15 cellular contexts compared by ENCODE assay signal in the genomic region with DNA sequence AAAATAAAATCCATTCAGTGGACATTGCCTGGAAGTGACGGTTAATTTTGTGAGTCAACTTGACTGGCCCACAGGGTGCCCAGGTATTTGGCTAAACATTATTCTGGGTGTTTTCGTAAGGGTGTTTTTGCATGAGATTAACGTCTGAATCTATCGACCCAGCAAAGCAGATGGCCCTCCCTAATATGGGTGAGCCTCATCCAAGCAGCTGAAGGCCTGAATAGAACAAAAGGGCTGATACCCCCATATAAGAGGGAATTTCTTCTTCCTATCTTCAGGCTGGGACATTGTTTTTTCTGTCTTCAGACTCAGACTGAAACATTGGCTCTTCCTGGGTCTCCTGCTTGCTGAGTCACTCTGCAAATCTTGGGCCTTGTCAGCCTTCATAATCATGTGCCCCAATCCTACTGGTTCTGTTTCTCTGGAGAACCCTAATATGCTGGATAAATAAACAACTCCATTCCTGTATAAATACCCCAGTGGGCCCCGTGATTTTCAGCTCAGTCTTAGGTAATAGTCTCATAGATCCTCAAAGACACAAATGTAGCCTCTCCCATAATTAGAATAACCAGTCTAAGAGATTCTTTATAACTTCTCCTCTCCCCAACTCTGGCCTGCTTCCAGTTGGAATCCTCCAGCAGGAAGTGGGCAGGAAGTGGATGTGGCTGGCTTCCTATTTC. TPM values are rescaled to one million over a fixed set of nuclear protein-coding genes. Genes with fewer than 3 reads are reported as not detected.
DNase-seq lines count a peak whose midpoint lies in the region; ATAC-seq and TF ChIP-seq lines count a peak whose summit lies in the region.
"Had no signal": no experiment of that assay in that cellular context is flagged by ENCODE, and none has a peak within 500 bp of the region (broad histone marks: within the 10 kb centered on the region; RNA-seq: fewer than 3 reads in every experiment).

No MANE protein-coding gene starts in this region.

- H3K27me3 Mint-ChIP-seq in Calu3 (ENCODE audit: unreplicated experiment) (no peaks in the 10 kb centered on the region), GM23338 (ENCODE audit: insufficient read depth, low read depth, poor library complexity) (peaks cover 5% of the 10 kb centered on the region)
- H3K27me3 Mint-ChIP-seq: central memory CD8-positive, alpha-beta T cell; stimulated activated naive CD8-positive, alpha-beta T cell treated with anti-CD3 and anti-CD28 coated beads, Interleukin-15, Interleukin-2, amounts not matched to agents 100 ng/mL and 50 ng/mL, for 24 hours had no signal

- H3K27ac ChIP-seq in neutrophil (peak overlapping the region; percentile 16), GM23338 (ENCODE audit: low read depth) (no peak overlapping the region), upper lobe of right lung (no peak overlapping the region)
- H3K27ac ChIP-seq: HL-60, lower lobe of right lung, VCaP had no signal

- BruUV-seq in Calu3 (replicated peaks; lab: Mats Ljungman, UMichigan), result no TSS peak

- H3K36me3 ChIP-seq in neutrophil, result no peaks in the 10 kb centered on the region
- H3K36me3 ChIP-seq in GM23338 (ENCODE audit: insufficient read depth), result no peaks in the 10 kb centered on the region
- H3K36me3 ChIP-seq in upper lobe of right lung, result no peaks in the 10 kb centered on the region
- H3K36me3 ChIP-seq: lower lobe of right lung had no signal

- no peak overlapping the region for H2AFZ ChIP-seq in GM23338

- H4K20me1 ChIP-seq in GM23338 (replicated peaks; ENCODE audit: insufficient read depth), result no peaks in the 10 kb centered on the region

- H3K4me1 Mint-ChIP-seq in Calu3 (ENCODE audit: low read depth, unreplicated experiment), result peaks cover 37% of the 10 kb centered on the region
- peaks cover 17% of the 10 kb centered on the region for H3K4me1 Mint-ChIP-seq in GM23338
- H3K4me1 Mint-ChIP-seq: central memory CD8-positive, alpha-beta T cell had no signal

- no peak overlapping the region for H3K4me2 ChIP-seq in GM23338

- H3K9me3 ChIP-seq in neutrophil (no peaks in the 10 kb centered on the region), upper lobe of right lung (no peaks in the 10 kb centered on the region)
- H3K9me3 ChIP-seq: lower lobe of right lung had no signal

- intact Hi-C loops in Calu3 (cut with micrococcal nuclease; ENCODE audit: unreplicated experiment), result loop anchor here (2.0 kb wide), 1 partner anchor 34 kb away; the partner anchor contains the start of gene DDX3X
- intact Hi-C loops in upper lobe of right lung (cut with DNase I), result no loop called here

- no peaks in the 10 kb centered on the region for H3K9me3 Mint-ChIP-seq in Calu3 (ENCODE audit: low read depth, unreplicated experiment)
- H3K9me3 Mint-ChIP-seq in GM23338, result no peaks in the 10 kb centered on the region; the same call in 2 of the 3 replicates
- H3K9me3 Mint-ChIP-seq: central memory CD8-positive, alpha-beta T cell; stimulated activated naive CD8-positive, alpha-beta T cell treated with anti-CD3 and anti-CD28 coated beads, Interleukin-15, Interleukin-2, amounts not matched to agents 100 ng/mL and 50 ng/mL, for 24 hours had no signal

- no peaks in the 10 kb centered on the region for H3F3A ChIP-seq in GM23338 (replicated peaks; ENCODE audit: low read depth)

- H3K9me2 ChIP-seq in GM23338 (ENCODE audit: insufficient read depth), result no peaks in the 10 kb centered on the region

- no peaks in the 10 kb centered on the region for H3K27me3 ChIP-seq in neutrophil
- H3K27me3 ChIP-seq in GM23338 (ENCODE audit: insufficient read depth), result no peaks in the 10 kb centered on the region
- H3K27me3 ChIP-seq in upper lobe of right lung, result no peaks in the 10 kb centered on the region

- H3K4me3 Mint-ChIP-seq in Calu3 (ENCODE audit: low read depth, unreplicated experiment) (no peak overlapping the region), GM23338 (no peak overlapping the region)
- H3K4me3 Mint-ChIP-seq: central memory CD8-positive, alpha-beta T cell; stimulated activated naive CD8-positive, alpha-beta T cell treated with anti-CD3 and anti-CD28 coated beads, Interleukin-15, Interleukin-2, amounts not matched to agents 100 ng/mL and 50 ng/mL, for 24 hours had no signal

- CTCF ChIA-PET in Calu3 (lab: Charles Lee), result interaction anchor here (1.2 kb wide), 1 partner anchor 33 kb away, joined by 4 read pairs; the partner anchor contains the start of gene DDX3X

- H3K36me3 Mint-ChIP-seq in Calu3 (ENCODE audit: insufficient read depth, unreplicated experiment) (no peaks in the 10 kb centered on the region), GM23338 (ENCODE audit: low read depth) (no peaks in the 10 kb centered on the region)

- H3K4me3 ChIP-seq in choroid plexus epithelial cell (ENCODE audit: low read depth, low read length), result no peak overlapping the region
- no peak overlapping the region for H3K4me3 ChIP-seq in neutrophil (ENCODE audit: low read depth in 1 of 2, low read length in 1 of 2)
- H3K4me3 ChIP-seq in GM23338, result no peak overlapping the region
- H3K4me3 ChIP-seq in upper lobe of right lung, result no peak overlapping the region
- H3K4me3 ChIP-seq: lower lobe of right lung had no signal

- ATAC-seq in GM23338 (no peak), GM19397 (IDR thresholded peaks at IDR 0.05; ENCODE audit: unreplicated experiment) (no peak), upper lobe of right lung (no peak), GM18861 (IDR thresholded peaks at IDR 0.05; ENCODE audit: unreplicated experiment) (no peak)

- DNase-seq in Calu3, result no peak
- peak; percentile 9 for DNase-seq in NCI-H69 (lab: John Stamatoyannopoulos, UW)
- DNase-seq in choroid plexus epithelial cell (ENCODE audit: low read depth), result peak; percentile 80
- no peak for DNase-seq in GM23338 (ENCODE audit: low spot score)
- DNase-seq in upper lobe of right lung, result no peak
- DNase-seq: H7, lower lobe of right lung, MM.1S had no signal

- TF ChIP-seq CTCF in Calu3 (IDR thresholded peaks at IDR 0.05; ENCODE audit: unreplicated experiment), result no peak
- TF ChIP-seq CTCF in choroid plexus epithelial cell (conservative IDR thresholded peaks at IDR 0.05; ENCODE audit: low read depth, low read length), result no peak
- no peak for TF ChIP-seq CTCF in neutrophil (IDR thresholded peaks at IDR 0.05)
- no peak for TF ChIP-seq CTCF in GM23338 (conservative IDR thresholded peaks at IDR 0.05; ENCODE audit: low read depth in 2 of 2)
- no peak for TF ChIP-seq CTCF in upper lobe of right lung (IDR thresholded peaks at IDR 0.05)

- H3K4me1 ChIP-seq in neutrophil (ENCODE audit: control insufficient read depth in 1 of 2, insufficient read depth in 1 of 2, low read depth in 1 of 2, low read length in 1 of 2) (peaks cover 22 to 26% of the 10 kb centered on the region in 2 experiments), GM23338 (ENCODE audit: insufficient read depth) (no peaks in the 10 kb centered on the region; the same call in 1 of the 2 replicates), upper lobe of right lung (no peaks in the 10 kb centered on the region)

- H3K27ac Mint-ChIP-seq in Calu3 (ENCODE audit: unreplicated experiment), result peak overlapping the region; percentile 88
- no peak overlapping the region for H3K27ac Mint-ChIP-seq in GM23338
- H3K27ac Mint-ChIP-seq: stimulated activated naive CD8-positive, alpha-beta T cell treated with anti-CD3 and anti-CD28 coated beads, Interleukin-15, Interleukin-2, amounts not matched to agents 100 ng/mL and 50 ng/mL, for 24 hours had no signal

- no peaks in the 10 kb centered on the region for H3K79me2 ChIP-seq in GM23338 (replicated peaks; ENCODE audit: insufficient read depth)

RNA-seq across cellular contexts. Expression of gene DDX3X, which starts 33.1 kb away (rescaled TPM):
- total RNA-seq in Calu3 (2022), result 308 and 321 TPM in 2 replicates
- total RNA-seq in GM23338 (2014; rRNA removed; shearing (Covaris generic)), result 239 and 272 TPM in 2 replicates
- polyA plus RNA-seq in GM23338 (2016; fragmentation: Nextera tagmentation; extraction: Ambion mirVana), result 55.6 and 68.1 TPM in 2 replicates
- total RNA-seq in upper lobe of right lung, result 234 TPM

Comparison
In these comparisons a context has a peak if more than half of its experiments do, and no peak if none do; other contexts are left out.
1. DNase-seq: peak in NCI-H69 (single experiment) and choroid plexus epithelial cell (single experiment); none in Calu3 (single experiment), GM23338 (single experiment) and upper lobe of right lung (single experiment).